In genomic region chr6:155344341-155345006, GRCh38 we compare ENCODE assay signal across 23 cellular contexts. TPM values are rescaled to one million over a fixed set of nuclear protein-coding genes. Genes with fewer than 3 reads are reported as not detected.
DNase-seq lines count a peak whose midpoint lies in the region; ATAC-seq, FAIRE-seq and TF ChIP-seq lines count a peak whose summit lies in the region.
"Had no signal": no experiment of that assay in that cellular context is flagged by ENCODE, and none has a peak within 500 bp of the region (broad histone marks: within the 10 kb centered on the region; RNA-seq: fewer than 3 reads in every experiment).

No MANE protein-coding gene starts in this region.

- WGBS in HepG2 (ENCODE audit: low lambda C conversion rate) = over 99% methylated on average over 2 of the region's 2 CpGs
- 68% methylated on average over 2 of the region's 2 CpGs for WGBS in right lobe of liver (ENCODE audit: insufficient coverage, low coverage, low lambda C conversion rate, missing lambda C conversion rate)

- H3K4me2 ChIP-seq in HepG2 (ENCODE audit: low read depth, low read length) = no peak overlapping the region
- H3K4me2 ChIP-seq: BLaER1 had no signal

- H3K27ac ChIP-seq in HepG2 (ENCODE audit: extremely low read length, insufficient read depth, low read length) (no peak overlapping the region), right lobe of liver (no peak overlapping the region), HEK293 (ENCODE audit: extremely low read depth, low read depth, low read length) (no peak overlapping the region)
- H3K27ac ChIP-seq: BLaER1 had no signal

- H3K4me3 ChIP-seq in HepG2 (replicated peaks in 1 of 3; ENCODE audit: insufficient read depth in 1 of 3, low read depth in 2 of 3, low read length in 3 of 3) (no peak overlapping the region), right lobe of liver (no peak overlapping the region), HEK293 (ENCODE audit: low read depth, low read length) (no peak overlapping the region)
- H3K4me3 ChIP-seq: BLaER1, GM12878 had no signal

- no peak for ATAC-seq in HepG2
- ATAC-seq in right lobe of liver = no peak
- no peak for ATAC-seq in WTC11
- ATAC-seq in GM21360 (IDR thresholded peaks at IDR 0.05; ENCODE audit: unreplicated experiment) = no peak
- ATAC-seq in GM21390 (IDR thresholded peaks at IDR 0.05; ENCODE audit: unreplicated experiment) = no peak
- ATAC-seq: GM12878 had no signal

- BruUV-seq in HepG2 (replicated peaks; lab: Mats Ljungman, UMichigan) = no TSS peak

- H3K9me3 ChIP-seq in HepG2 (ENCODE audit: low read length) (peaks cover 52% of the 10 kb centered on the region), right lobe of liver (no peaks in the 10 kb centered on the region), HEK293 (ENCODE audit: control insufficient read depth, insufficient read depth, low read depth, low read length) (no peaks in the 10 kb centered on the region)

- DNase-seq in HepG2 (ENCODE audit: low spot score) = no peak
- no peak for DNase-seq in right lobe of liver
- no peak for DNase-seq in WTC11 (ENCODE audit: low spot score)
- DNase-seq: 8988T; ACHN; BE2C; C1 segment of cervical spinal cord; CD4-positive, alpha-beta memory T cell; CD4-positive, CD25-positive, alpha-beta regulatory T cell; CD8-positive, alpha-beta memory T cell; COR-L47; DMS79 treated with DMSO at 0.1 percent for 48 hours; EL; GDM1 had no signal

- TF ChIP-seq CTCF in HepG2 (CRISPR knock-in tag; IDR thresholded peaks at IDR 0.05) (no peak), right lobe of liver (IDR thresholded peaks at IDR 0.05) (no peak), HEK293 (tag by site-specific recombination; IDR thresholded peaks at IDR 0.05) (no peak), WTC11 (IDR thresholded peaks at IDR 0.05) (no peak)

- no peak for FAIRE-seq in HepG2 (lab: Jason Lieb, UNC)
- FAIRE-seq: A204.1, D721Med, GM12878, GM12892 had no signal

- H3K4me1 ChIP-seq in HepG2 (ENCODE audit: insufficient read depth, low read length) (peaks cover 37% of the 10 kb centered on the region), right lobe of liver (no peaks in the 10 kb centered on the region), HEK293 (ENCODE audit: control insufficient read depth, insufficient read depth, low read length) (no peaks in the 10 kb centered on the region)
- H3K4me1 ChIP-seq: BE2C had no signal

- TF ChIP-seq RAD21 in HepG2 (CRISPR knock-in tag; IDR thresholded peaks at IDR 0.05) = no peak

- H4K20me1 ChIP-seq in HepG2 (ENCODE audit: insufficient read depth, low read length) = no peaks in the 10 kb centered on the region
- H4K20me1 ChIP-seq: BLaER1 had no signal

- no peak overlapping the region for H3K9ac ChIP-seq in HepG2 (ENCODE audit: insufficient read depth, low read depth, low read length)
- H3K9ac ChIP-seq: BLaER1 had no signal

- H3K36me3 ChIP-seq in HepG2 (replicated peaks in 1 of 2; ENCODE audit: control insufficient read depth in 1 of 2, insufficient read depth in 2 of 2, low read length in 2 of 2) = no peaks in the 10 kb centered on the region
- no peaks in the 10 kb centered on the region for H3K36me3 ChIP-seq in right lobe of liver
- H3K36me3 ChIP-seq in HEK293 (ENCODE audit: control insufficient read depth in 2 of 2, insufficient read depth in 1 of 2, low read length in 2 of 2) = no peaks in the 10 kb centered on the region
- H3K36me3 ChIP-seq: BE2C, BLaER1 had no signal

- CTCF ChIA-PET in HepG2 (lab: Yijun Ruan, JAX; ENCODE audit: low intra/inter-chr PET ratio, low total read pairs) = no interaction called here
- CTCF ChIA-PET in HEK293 (lab: Yijun Ruan, JAX) = no interaction called here
- CTCF ChIA-PET in WTC11 (lab: Charles Lee) = no interaction called here

- no peaks in the 10 kb centered on the region; the same call in 1 of the 2 replicates for H3K27me3 Mint-ChIP-seq in WTC11 (ENCODE audit: low read depth)

- POLR2A ChIA-PET in HepG2 (lab: Yijun Ruan, JAX) (interaction anchor here (1.2 to 1.9 kb wide), 2 partner anchors 15 to 54 kb away, joined by 4 to 5 read pairs; no protein-coding TSS in a partner anchor), HEK293 (lab: Yijun Ruan, JAX) (no interaction called here), WTC11 (lab: Charles Lee) (no interaction called here)

- no peak overlapping the region for H3K4me3 Mint-ChIP-seq in WTC11
- H3K4me3 Mint-ChIP-seq: CD14-positive monocyte; CD4-positive, alpha-beta memory T cell; CD4-positive, CD25-positive, alpha-beta regulatory T cell; CD8-positive, alpha-beta memory T cell had no signal

- peaks cover 15% of the 10 kb centered on the region for H3K36me3 Mint-ChIP-seq in WTC11
- H3K36me3 Mint-ChIP-seq: CD14-positive monocyte had no signal

- intact Hi-C loops in HepG2 (cut with micrococcal nuclease; ENCODE audit: unreplicated experiment) (no loop called here), right lobe of liver (cut with DNase I) (no loop called here)

- no peak overlapping the region for H3K27ac Mint-ChIP-seq in WTC11
- H3K27ac Mint-ChIP-seq: CD14-positive monocyte; CD4-positive, alpha-beta memory T cell; CD4-positive, CD25-positive, alpha-beta regulatory T cell; CD8-positive, alpha-beta memory T cell had no signal

- no peak overlapping the region for H2AFZ ChIP-seq in HepG2 (ENCODE audit: low read length)

- TF ChIP-seq POLR2A in HepG2 (IDR thresholded peaks at IDR 0.05; ENCODE audit: insufficient read depth in 1 of 2, low read depth in 2 of 2, low read length in 2 of 2) (no peak), right lobe of liver (IDR thresholded peaks at IDR 0.05) (no peak)

- no peak for TF ChIP-seq EP300 in HepG2 (IDR thresholded peaks at IDR 0.05; ENCODE audit: low read depth in 2 of 2, low read length in 2 of 2)
- no peak for TF ChIP-seq EP300 in HepG2 (CRISPR knock-in tag; IDR thresholded peaks at IDR 0.05; ENCODE audit: borderline replicate concordance)

- H3K4me1 Mint-ChIP-seq in WTC11 = no peaks in the 10 kb centered on the region

- H3K79me2 ChIP-seq in HepG2 (ENCODE audit: insufficient read depth, low read length) = no peaks in the 10 kb centered on the region

- H3K27me3 ChIP-seq in HepG2 (ENCODE audit: control insufficient read depth in 1 of 2, insufficient read depth in 2 of 2, low read length in 2 of 2) (no peaks in the 10 kb centered on the region), right lobe of liver (no peaks in the 10 kb centered on the region)
- H3K27me3 ChIP-seq: BE2C, BLaER1 had no signal

- peaks cover 51% of the 10 kb centered on the region for H3K9me3 Mint-ChIP-seq in WTC11

- in situ Hi-C loops in HepG2 (cut with HindIII; ENCODE audit: extremely low pct_ligation_motif_present, low pct_unique_long_range_greater_than_20kb) = loop anchor here (5.0 kb wide), 1 partner anchor 38 kb away; no protein-coding TSS in a partner anchor

TF ChIP-seq in HepG2, 621 proteins besides CTCF, POLR2A, EP300 and RAD21 (continues in another document):
- TF ChIP-seq HNF4A (CRISPR knock-in tag; IDR thresholded peaks at IDR 0.05) (peak; percentile 27; the same call in 1 of the 2 replicates), THYN1 (CRISPR knock-in tag; IDR thresholded peaks at IDR 0.05; ENCODE audit: borderline replicate concordance, low read depth) (no peak), ISL2 (CRISPR knock-in tag; IDR thresholded peaks at IDR 0.05) (no peak)

TF ChIP-seq in HEK293, 187 proteins besides CTCF, POLR2A, EP300 and RAD21 (continues in another document):
- peak; percentile 8; the same call in 1 of the 2 replicates for TF ChIP-seq ZNF146 (tag by site-specific recombination; IDR thresholded peaks at IDR 0.05)
- no peak for TF ChIP-seq GLI2 (tag by site-specific recombination; IDR thresholded peaks at IDR 0.05; ENCODE audit: borderline replicate concordance, low read depth)

TF ChIP-seq in WTC11, 78 proteins besides CTCF, POLR2A, EP300 and RAD21 (continues in another document):
- TF ChIP-seq USF2 (CRISPR knock-in tag; IDR thresholded peaks at IDR 0.05) (no peak), ETV6 (CRISPR knock-in tag; IDR thresholded peaks at IDR 0.05) (no peak)

RNA-seq across cellular contexts. Expression of gene TFB1M, which starts 30.2 kb away (rescaled TPM):
- 122 and 149 TPM in 2 replicates for total RNA-seq in HepG2 (2016; rRNA removed; fragmentation: Illumina TruSeq; extraction: Trizol)
- total RNA-seq in HepG2 (2016; cell fraction: cytosol; rRNA removed; fragmentation: Illumina TruSeq; extraction: Trizol; ENCODE audit: low read depth) = 42.1 and 44.6 TPM in 2 replicates
- 124 and 156 TPM in 2 replicates for total RNA-seq in HepG2 (2016; cell fraction: insoluble cytoplasmic fraction; rRNA removed; fragmentation: Illumina TruSeq; extraction: Trizol)
- total RNA-seq in HepG2 (2016; cell fraction: membrane; rRNA removed; fragmentation: Illumina TruSeq; extraction: Trizol) = 45.1 and 48.3 TPM in 2 replicates
- total RNA-seq in HepG2 (2016; cell fraction: nucleus; rRNA removed; fragmentation: Illumina TruSeq; extraction: Trizol) = 201 and 207 TPM in 2 replicates
- polyA plus RNA-seq in HepG2 (2011; rRNA removed) = 64.3 and 91.4 TPM in 2 replicates
- 49.3 and 58.3 TPM in 2 replicates for polyA plus RNA-seq in HepG2 (2011; cell fraction: cytosol; rRNA removed)
- polyA plus RNA-seq in HepG2 (2011; cell fraction: nucleus; rRNA removed) = 74.6 and 81.3 TPM in 2 replicates
- polyA plus RNA-seq in HepG2 (2012) = 59.9 and 60.7 TPM in 2 replicates
- polyA plus RNA-seq in HepG2 (2016; cell fraction: cytosol; fragmentation: Illumina TruSeq; extraction: Trizol; ENCODE audit: low read depth) = 17.1 and 18.2 TPM in 2 replicates
- 133 and 147 TPM in 2 replicates for polyA plus RNA-seq in HepG2 (2016; cell fraction: insoluble cytoplasmic fraction; fragmentation: Illumina TruSeq; extraction: Trizol; ENCODE audit: low read depth)
- polyA plus RNA-seq in HepG2 (2016; cell fraction: membrane; fragmentation: Illumina TruSeq; extraction: Trizol; ENCODE audit: low read depth) = 20.5 and 22.2 TPM in 2 replicates
- 93.1 and 104 TPM in 2 replicates for polyA plus RNA-seq in HepG2 (2016; cell fraction: nucleus; fragmentation: Illumina TruSeq; extraction: Trizol; ENCODE audit: insufficient read depth, low read depth)
- polyA minus RNA-seq in HepG2 (2011; rRNA and poly(A)+ RNA removed; ENCODE audit: low replicate concordance) = 9.7 and 101 TPM in 2 replicates
- polyA minus RNA-seq in HepG2 (2011; cell fraction: cytosol; rRNA and poly(A)+ RNA removed) = 39.5 and 52.5 TPM in 2 replicates
- 333 and 340 TPM in 2 replicates for polyA minus RNA-seq in HepG2 (2011; cell fraction: nucleus; rRNA and poly(A)+ RNA removed)
- total RNA-seq in right lobe of liver = 10 to 100 TPM; 12.3 to 18.9 (median 16.2) TPM
- 40.7 to 43.6 TPM (median 41.8 TPM) in 3 replicates for total RNA-seq in WTC11 (2021)

Comparison
In these comparisons a context has a peak if more than half of its experiments do, and no peak if none do; other contexts are left out.
1. Of the 63 proteins assayed by ChIP-seq in both HepG2 and HEK293: peak only in HepG2: ZNF362; only in HEK293: ATF2; in both: none; in neither: 61.